ENCODE assay signal across 16 cellular contexts in the genomic region with DNA sequence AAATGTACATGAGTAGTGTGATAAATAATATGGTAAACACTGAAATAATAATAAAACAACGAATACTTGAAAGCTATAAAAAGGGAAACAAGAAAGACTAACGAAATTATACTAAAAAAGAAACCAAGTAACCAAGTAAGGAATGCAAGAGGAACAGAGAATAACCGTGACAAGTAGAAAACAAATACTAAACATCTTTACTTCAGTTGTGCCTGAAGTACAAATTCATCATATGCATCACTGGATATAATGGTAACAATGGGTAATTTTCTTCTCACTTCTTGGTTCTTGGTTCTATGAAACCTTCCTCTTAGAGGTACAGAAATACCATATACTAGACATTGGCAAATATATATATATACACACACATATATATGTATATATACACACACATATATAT.
DNase-seq lines count a peak whose midpoint lies in the region; ATAC-seq and TF ChIP-seq lines count a peak whose summit lies in the region.
"Had no signal": no experiment of that assay in that cellular context is flagged by ENCODE, and none has a peak within 500 bp of the region (broad histone marks: within the 10 kb centered on the region; RNA-seq: fewer than 3 reads in every experiment).

No MANE protein-coding gene starts in this region.

- H3K9me3 Mint-ChIP-seq in HFFc6: no peaks in the 10 kb centered on the region; the same call in 1 of the 2 replicates

- H3K27me3 ChIP-seq in HAP-1 (ENCODE audit: low read depth): no peaks in the 10 kb centered on the region
- H3K27me3 ChIP-seq: heart right ventricle had no signal

- H3K27ac Mint-ChIP-seq in HFFc6: no peak overlapping the region
- H3K27ac Mint-ChIP-seq: effector memory CD8-positive, alpha-beta T cell had no signal

- CTCF ChIA-PET in GM10248 (lab: Yijun Ruan, JAX): no interaction called here

- no peaks in the 10 kb centered on the region for H3K4me1 ChIP-seq in HAP-1
- H3K4me1 ChIP-seq: heart right ventricle, lower lobe of right lung had no signal

- no peaks in the 10 kb centered on the region for H3K36me3 Mint-ChIP-seq in HFFc6 (ENCODE audit: low read depth)

- TF ChIP-seq CTCF in GM10248 (IDR thresholded peaks at IDR 0.05; ENCODE audit: control extremely low read depth, extremely low read depth, low read depth, missing control alignments) (no peak), HFFc6 (IDR thresholded peaks at IDR 0.05) (no peak)

- H3K27me3 Mint-ChIP-seq in HFFc6 (ENCODE audit: insufficient read depth): no peaks in the 10 kb centered on the region
- H3K27me3 Mint-ChIP-seq: effector memory CD8-positive, alpha-beta T cell had no signal

- H3K4me3 ChIP-seq in HAP-1: no peak overlapping the region
- H3K4me3 ChIP-seq: heart right ventricle, lower lobe of right lung had no signal

- POLR2A ChIA-PET in GM10248 (lab: Yijun Ruan, JAX): no interaction called here

- no peak overlapping the region for H3K4me3 Mint-ChIP-seq in HFFc6
- H3K4me3 Mint-ChIP-seq: effector memory CD8-positive, alpha-beta T cell had no signal

- ATAC-seq in GM19372 (IDR thresholded peaks at IDR 0.05; ENCODE audit: low read depth, unreplicated experiment) (peak; percentile 80), HG02642 (IDR thresholded peaks at IDR 0.05; ENCODE audit: poor library complexity, unreplicated experiment) (peak; percentile 78), HG03378 (IDR thresholded peaks at IDR 0.05; ENCODE audit: unreplicated experiment) (peak; percentile 74)
- ATAC-seq: effector memory CD8-positive, alpha-beta T cell; heart right ventricle; lower lobe of right lung; stimulated activated naive CD8-positive, alpha-beta T cell treated with anti-CD3 and anti-CD28 coated beads, Interleukin-15, Interleukin-2, amounts not matched to agents 100 U/mL and 50 U/mL, for 24 hours had no signal

- DNase-seq in GM10248 (ENCODE audit: extremely low spot score) (peak; percentile 43), HFFc6 (no peak), HAP-1 (ENCODE audit: low spot score in 2 of 2) (no peak), ACHN (no peak), NCI-H146 treated with DMSO at 0.1 percent for 48 hours (lab: John Stamatoyannopoulos, UW; ENCODE audit: unreplicated experiment) (no peak)
- DNase-seq: anterior cingulate cortex; DMS153; effector memory CD8-positive, alpha-beta T cell; heart right ventricle; lower lobe of right lung; NCI-H1436 treated with DMSO at 0.1 percent for 48 hours; OCI-M1; stimulated activated naive CD8-positive, alpha-beta T cell treated with anti-CD3 and anti-CD28 coated beads, Interleukin-15, Interleukin-2, amounts not matched to agents 100 U/mL and 50 U/mL, for 24 hours had no signal

- H3K9me3 ChIP-seq in HAP-1: no peaks in the 10 kb centered on the region
- H3K9me3 ChIP-seq: lower lobe of right lung had no signal

- no peaks in the 10 kb centered on the region for H3K36me3 ChIP-seq in HAP-1 (replicated peaks)
- H3K36me3 ChIP-seq: heart right ventricle, lower lobe of right lung had no signal

- in situ Hi-C loops in HAP-1 (cut with MboI; ENCODE audit: low sequenced_read_pairs) (no loop called here), ACHN (cut with HindIII; ENCODE audit: low pct_ligation_motif_present, low pct_unique_long_range_greater_than_20kb, low sequenced_read_pairs) (no loop called here)

- H3K4me1 Mint-ChIP-seq in HFFc6 (ENCODE audit: low read depth): no peaks in the 10 kb centered on the region
